Comparison of ENCODE assay signal across 8 cellular contexts in genomic region chr22:40533712-40534378, GRCh38.
DNase-seq lines count a peak whose midpoint lies in the region; ATAC-seq and TF ChIP-seq lines count a peak whose summit lies in the region.

No MANE protein-coding gene starts in this region.

- CTCF ChIA-PET in HCT116 (lab: Charles Lee) = interaction anchor here (1.5 kb wide), 1 partner anchor 9 kb away, joined by 12 read pairs; no protein-coding TSS in a partner anchor

- H3K9ac ChIP-seq in HCT116 (ENCODE audit: low read length) (no peak overlapping the region), OCI-LY1 (ENCODE audit: low read length) (peak overlapping the region; percentile 69)

- no peaks in the 10 kb centered on the region for H4K20me1 ChIP-seq in HCT116 (ENCODE audit: insufficient read depth)
- no peaks in the 10 kb centered on the region for H4K20me1 ChIP-seq in OCI-LY1 (ENCODE audit: insufficient read depth, low read length)

- no peak for TF ChIP-seq POLR2A in HCT116 (IDR thresholded peaks at IDR 0.05; ENCODE audit: borderline replicate concordance, extremely low read depth, insufficient read depth, insufficient read length)

- POLR2A ChIA-PET in HCT116 (lab: Charles Lee) = interaction anchor here (0.9 kb wide), 1 partner anchor 22 kb away, joined by 3 read pairs; no protein-coding TSS in a partner anchor

- H2AFZ ChIP-seq in HCT116 (ENCODE audit: low read depth, low read length, poor library complexity, severe bottlenecking) (no peak overlapping the region), OCI-LY1 (ENCODE audit: low read length) (no peak overlapping the region)

- no peaks in the 10 kb centered on the region for H3K36me3 ChIP-seq in HCT116 (ENCODE audit: control insufficient read depth in 1 of 2, insufficient read depth in 2 of 2, low read length in 2 of 2)
- H3K36me3 ChIP-seq in OCI-LY1 (ENCODE audit: insufficient read depth, low read length) = no peaks in the 10 kb centered on the region
- H3K36me3 ChIP-seq in cardiac muscle cell = no peaks in the 10 kb centered on the region

- H3F3A ChIP-seq in OCI-LY1 (ENCODE audit: insufficient read depth, low read length) = no peaks in the 10 kb centered on the region

- RAD21 ChIA-PET in HCT116 (lab: Charles Lee; ENCODE audit: low non-redundant PET in 1 of 2, low total read pairs in 2 of 2, uncharacterized antibody in 2 of 2, unreplicated experiment in 2 of 2) = no interaction called here

- TF ChIP-seq RAD21 in HCT116 (IDR thresholded peaks at IDR 0.05; ENCODE audit: low read depth) = no peak

- no peaks in the 10 kb centered on the region for H3K9me3 ChIP-seq in HCT116 (ENCODE audit: control insufficient read depth in 1 of 2, insufficient read depth in 1 of 2, low read depth in 1 of 2, low read length in 2 of 2)
- H3K9me3 ChIP-seq in OCI-LY1 (ENCODE audit: low read length) = no peaks in the 10 kb centered on the region
- no peaks in the 10 kb centered on the region for H3K9me3 ChIP-seq in cardiac muscle cell (ENCODE audit: low read depth)

- H3K79me2 ChIP-seq in HCT116 (ENCODE audit: insufficient read depth, low read length) (peaks cover 3% of the 10 kb centered on the region; the same call in 1 of the 2 replicates), OCI-LY1 (ENCODE audit: insufficient read depth, low read length) (peaks cover 32% of the 10 kb centered on the region)

- no TSS peak for BruUV-seq in HCT116 (replicated peaks; lab: Mats Ljungman, UMichigan)

- no peak overlapping the region for H3K4me3 ChIP-seq in HCT116 (replicated peaks in 1 of 2; ENCODE audit: low read depth in 1 of 2, low read length in 2 of 2)
- peak overlapping the region; percentile 66 for H3K4me3 ChIP-seq in OCI-LY1 (ENCODE audit: low read depth, low read length, poor library complexity, severe bottlenecking)
- peak overlapping the region; percentile 35 for H3K4me3 ChIP-seq in cardiac muscle cell

- H3K9me2 ChIP-seq in HCT116 (ENCODE audit: insufficient read depth) (no peaks in the 10 kb centered on the region), OCI-LY1 (ENCODE audit: low read depth, low read length) (no peaks in the 10 kb centered on the region)

- intact Hi-C loops in HCT116 (cut with micrococcal nuclease) = no loop called here

- H3K27ac ChIP-seq in HCT116 (ENCODE audit: low read depth, low read length) (no peak overlapping the region), OCI-LY1 (ENCODE audit: low read depth, low read length, poor library complexity, severe bottlenecking) (peak overlapping the region; percentile 79), cardiac muscle cell (peak overlapping the region; percentile 73)

- DNase-seq in EL (peak; percentile 83), HCT116 (ENCODE audit: low read depth, low spot score) (no peak), cardiac muscle cell (ENCODE audit: low read depth in 1 of 2, low spot score in 1 of 2) (peak; percentile 42 to 82), NCI-H1694 (lab: John Stamatoyannopoulos, UW) (no peak), HPDE6-E6E7 (ENCODE audit: extremely low spot score) (no peak)
- DNase-seq in activated gamma-delta T cell treated with anti-CD3 and anti-CD28 coated beads, Interleukin-2, amount 50 U/mL, for 16 hours (ENCODE audit: low read depth) = peak; percentile 27
- peak; percentile 26 for DNase-seq in stimulated activated CD4-positive, alpha-beta T cell treated with anti-CD3 and anti-CD28 coated beads, Interleukin-12 subunit alpha, Interleukin-12 subunit beta, amount 100 ng/mL, for 4 hours

- H3K4me1 ChIP-seq in HCT116 (ENCODE audit: control insufficient read depth in 1 of 2, insufficient read depth in 2 of 2, low read length in 2 of 2) = peaks cover 11 to 24% of the 10 kb centered on the region in 2 experiments
- H3K4me1 ChIP-seq in OCI-LY1 (ENCODE audit: insufficient read depth, low read length, severe bottlenecking) = peaks cover 56% of the 10 kb centered on the region
- peaks cover 39% of the 10 kb centered on the region for H3K4me1 ChIP-seq in cardiac muscle cell (ENCODE audit: low read depth)

- no peak for ATAC-seq in HCT116

- H3K27me3 ChIP-seq in HCT116 (ENCODE audit: insufficient read depth, low read length) = no peaks in the 10 kb centered on the region
- H3K27me3 ChIP-seq in OCI-LY1 (ENCODE audit: insufficient read depth, low read length) = no peaks in the 10 kb centered on the region
- H3K27me3 ChIP-seq in cardiac muscle cell = no peaks in the 10 kb centered on the region

- H3K4me2 ChIP-seq in HCT116 (ENCODE audit: low read length) (peak overlapping the region; percentile 34; the same call in 1 of the 2 replicates), OCI-LY1 (ENCODE audit: low read length) (peak overlapping the region; percentile 76)

- TF ChIP-seq CTCF in HCT116 (IDR thresholded peaks at IDR 0.05 in 2 of 3, conservative IDR thresholded peaks at IDR 0.05 in 1 of 3; ENCODE audit: borderline replicate concordance in 1 of 3, insufficient read depth in 1 of 3, low read depth in 2 of 3, low read length in 2 of 3) (no peak), OCI-LY1 (IDR thresholded peaks at IDR 0.05; ENCODE audit: low read length) (no peak), cardiac muscle cell (IDR thresholded peaks at IDR 0.05; ENCODE audit: low read depth, low read length) (no peak)

TF ChIP-seq in HCT116, 20 proteins besides CTCF, POLR2A, EP300 and RAD21:
- TF ChIP-seq, protein P1, sequence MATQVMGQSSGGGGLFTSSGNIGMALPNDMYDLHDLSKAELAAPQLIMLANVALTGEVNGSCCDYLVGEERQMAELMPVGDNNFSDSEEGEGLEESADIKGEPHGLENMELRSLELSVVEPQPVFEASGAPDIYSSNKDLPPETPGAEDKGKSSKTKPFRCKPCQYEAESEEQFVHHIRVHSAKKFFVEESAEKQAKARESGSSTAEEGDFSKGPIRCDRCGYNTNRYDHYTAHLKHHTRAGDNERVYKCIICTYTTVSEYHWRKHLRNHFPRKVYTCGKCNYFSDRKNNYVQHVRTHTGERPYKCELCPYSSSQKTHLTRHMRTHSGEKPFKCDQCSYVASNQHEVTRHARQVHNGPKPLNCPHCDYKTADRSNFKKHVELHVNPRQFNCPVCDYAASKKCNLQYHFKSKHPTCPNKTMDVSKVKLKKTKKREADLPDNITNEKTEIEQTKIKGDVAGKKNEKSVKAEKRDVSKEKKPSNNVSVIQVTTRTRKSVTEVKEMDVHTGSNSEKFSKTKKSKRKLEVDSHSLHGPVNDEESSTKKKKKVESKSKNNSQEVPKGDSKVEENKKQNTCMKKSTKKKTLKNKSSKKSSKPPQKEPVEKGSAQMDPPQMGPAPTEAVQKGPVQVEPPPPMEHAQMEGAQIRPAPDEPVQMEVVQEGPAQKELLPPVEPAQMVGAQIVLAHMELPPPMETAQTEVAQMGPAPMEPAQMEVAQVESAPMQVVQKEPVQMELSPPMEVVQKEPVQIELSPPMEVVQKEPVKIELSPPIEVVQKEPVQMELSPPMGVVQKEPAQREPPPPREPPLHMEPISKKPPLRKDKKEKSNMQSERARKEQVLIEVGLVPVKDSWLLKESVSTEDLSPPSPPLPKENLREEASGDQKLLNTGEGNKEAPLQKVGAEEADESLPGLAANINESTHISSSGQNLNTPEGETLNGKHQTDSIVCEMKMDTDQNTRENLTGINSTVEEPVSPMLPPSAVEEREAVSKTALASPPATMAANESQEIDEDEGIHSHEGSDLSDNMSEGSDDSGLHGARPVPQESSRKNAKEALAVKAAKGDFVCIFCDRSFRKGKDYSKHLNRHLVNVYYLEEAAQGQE (IDR thresholded peaks at IDR 0.05; ENCODE audit: low read depth) = no peak
- no peak for TF ChIP-seq CBX3 (IDR thresholded peaks at IDR 0.05; ENCODE audit: low read depth)
- TF ChIP-seq EZH2phosphoT487 (IDR thresholded peaks at IDR 0.05; ENCODE audit: borderline replicate concordance) = no peak
- TF ChIP-seq SRF (IDR thresholded peaks at IDR 0.05; ENCODE audit: low read depth) = no peak
- TF ChIP-seq EGR1 (IDR thresholded peaks at IDR 0.05; ENCODE audit: low read depth) = no peak
- TF ChIP-seq YY1 (IDR thresholded peaks at IDR 0.05; ENCODE audit: extremely low read depth, insufficient replicate concordance, low read depth, low read length) = no peak
- TF ChIP-seq FOSL1 (IDR thresholded peaks at IDR 0.05; ENCODE audit: low read depth) = no peak
- TF ChIP-seq EZH2 (IDR thresholded peaks at IDR 0.05) = no peak
- TF ChIP-seq POLR2AphosphoS5 (IDR thresholded peaks at IDR 0.05; ENCODE audit: low read depth, low read length) = no peak
- TF ChIP-seq, protein P2, sequence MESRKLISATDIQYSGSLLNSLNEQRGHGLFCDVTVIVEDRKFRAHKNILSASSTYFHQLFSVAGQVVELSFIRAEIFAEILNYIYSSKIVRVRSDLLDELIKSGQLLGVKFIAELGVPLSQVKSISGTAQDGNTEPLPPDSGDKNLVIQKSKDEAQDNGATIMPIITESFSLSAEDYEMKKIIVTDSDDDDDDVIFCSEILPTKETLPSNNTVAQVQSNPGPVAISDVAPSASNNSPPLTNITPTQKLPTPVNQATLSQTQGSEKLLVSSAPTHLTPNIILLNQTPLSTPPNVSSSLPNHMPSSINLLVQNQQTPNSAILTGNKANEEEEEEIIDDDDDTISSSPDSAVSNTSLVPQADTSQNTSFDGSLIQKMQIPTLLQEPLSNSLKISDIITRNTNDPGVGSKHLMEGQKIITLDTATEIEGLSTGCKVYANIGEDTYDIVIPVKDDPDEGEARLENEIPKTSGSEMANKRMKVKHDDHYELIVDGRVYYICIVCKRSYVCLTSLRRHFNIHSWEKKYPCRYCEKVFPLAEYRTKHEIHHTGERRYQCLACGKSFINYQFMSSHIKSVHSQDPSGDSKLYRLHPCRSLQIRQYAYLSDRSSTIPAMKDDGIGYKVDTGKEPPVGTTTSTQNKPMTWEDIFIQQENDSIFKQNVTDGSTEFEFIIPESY (IDR thresholded peaks at IDR 0.05; ENCODE audit: extremely low read depth, insufficient replicate concordance, low read length) = no peak
- no peak for TF ChIP-seq SIN3A (IDR thresholded peaks at IDR 0.05; ENCODE audit: low read depth)
- TF ChIP-seq JUND (IDR thresholded peaks at IDR 0.05) = no peak
- no peak for TF ChIP-seq ELF1 (IDR thresholded peaks at IDR 0.05; ENCODE audit: borderline replicate concordance, low read depth)
- no peak for TF ChIP-seq MAX (IDR thresholded peaks at IDR 0.05)
- TF ChIP-seq ZNF274 (IDR thresholded peaks at IDR 0.05; ENCODE audit: low read depth, low read length) = no peak
- TF ChIP-seq TCF7L2 (IDR thresholded peaks at IDR 0.05; ENCODE audit: borderline replicate concordance, extremely low read depth, insufficient read depth, insufficient read length) = no peak
- no peak for TF ChIP-seq ATF3 (IDR thresholded peaks at IDR 0.05)
TF ChIP-seq in HCT116: peak in this region for 0.

Comparison
In these comparisons a context has a peak if more than half of its experiments do, and no peak if none do; other contexts are left out.
1. DNase-seq: peak in EL (single experiment), activated gamma-delta T cell treated with anti-CD3 and anti-CD28 coated beads, Interleukin-2, amount 50 U/mL, for 16 hours (single experiment), cardiac muscle cell (2 of 2) and stimulated activated CD4-positive, alpha-beta T cell treated with anti-CD3 and anti-CD28 coated beads, Interleukin-12 subunit alpha, Interleukin-12 subunit beta, amount 100 ng/mL, for 4 hours (single experiment); none in HCT116 (single experiment), NCI-H1694 (single experiment) and HPDE6-E6E7 (single experiment).
2. H3K4me3 ChIP-seq: peak in OCI-LY1 (single experiment) and cardiac muscle cell (single experiment); none in HCT116 (0 of 2).